ENCODE assay signal across 8 cellular contexts in genomic region chr6:90425161-90425641, GRCh38.
DNase-seq lines count a peak whose midpoint lies in the region; ATAC-seq and TF ChIP-seq lines count a peak whose summit lies in the region.
"Had no signal": no experiment of that assay in that cellular context is flagged by ENCODE, and none has a peak within 500 bp of the region (broad histone marks: within the 10 kb centered on the region; RNA-seq: fewer than 3 reads in every experiment).

No MANE protein-coding gene starts in this region.

- intact Hi-C loops in naive thymus-derived CD4-positive, alpha-beta T cell (cut with micrococcal nuclease): loop anchor here (1.0 to 5.0 kb wide), 8 partner anchors 11 to 48 kb away; no protein-coding TSS in a partner anchor
- intact Hi-C loops in upper lobe of right lung (cut with DNase I): no loop called here

- POLR2A ChIA-PET in naive thymus-derived CD4-positive, alpha-beta T cell (lab: Charles Lee): interaction anchor here (1.0 to 4.8 kb wide), 7 partner anchors 11 to 484 kb away, joined by 3 to 29 read pairs (median 3); no protein-coding TSS in a partner anchor

- in situ Hi-C loops in ACHN (cut with HindIII; ENCODE audit: low pct_ligation_motif_present, low pct_unique_long_range_greater_than_20kb, low sequenced_read_pairs): no loop called here

- CTCF ChIA-PET in naive thymus-derived CD4-positive, alpha-beta T cell (lab: Charles Lee): interaction anchor here (0.6 to 1.5 kb wide), 3 partner anchors 32 to 596 kb away, joined by 3 to 6 read pairs (median 3); partner anchors contain the start of gene CASP8AP2

- peak in 6 of 9 donors; percentile 19 to 47 (median 42) for DNase-seq in naive thymus-derived CD4-positive, alpha-beta T cell
- DNase-seq in upper lobe of right lung (no peak), ACHN (no peak), pons (ENCODE audit: low spot score) (no peak)
- DNase-seq: NCI-H524 had no signal

- H3K27ac Mint-ChIP-seq in naive thymus-derived CD4-positive, alpha-beta T cell: peak overlapping the region; percentile 87 to 97 (median 92)

- peaks cover 0 to 10% of the 10 kb centered on the region in 2 donors for H3K4me1 ChIP-seq in naive thymus-derived CD4-positive, alpha-beta T cell (ENCODE audit: control insufficient read depth in 2 of 2, insufficient read depth in 2 of 2, low read length in 2 of 2)
- no peaks in the 10 kb centered on the region for H3K4me1 ChIP-seq in upper lobe of right lung

- H3K27me3 ChIP-seq in naive thymus-derived CD4-positive, alpha-beta T cell (ENCODE audit: control insufficient read depth in 2 of 2, insufficient read depth in 2 of 2, low read length in 2 of 2): no peaks in the 10 kb centered on the region
- H3K27me3 ChIP-seq in upper lobe of right lung: no peaks in the 10 kb centered on the region

- peaks cover 12 to 25% (median 18%) of the 10 kb centered on the region in 7 donors for H3K4me1 Mint-ChIP-seq in naive thymus-derived CD4-positive, alpha-beta T cell

- peak overlapping the region; percentile 63 to 85 (median 78) for H3K4me3 Mint-ChIP-seq in naive thymus-derived CD4-positive, alpha-beta T cell

- no peak for TF ChIP-seq CTCF in upper lobe of right lung (IDR thresholded peaks at IDR 0.05)

- H3K36me3 Mint-ChIP-seq in naive thymus-derived CD4-positive, alpha-beta T cell: peaks cover 0 to 24% (median 5%) of the 10 kb centered on the region in 5 donors

- H3K27me3 Mint-ChIP-seq in naive thymus-derived CD4-positive, alpha-beta T cell: no peaks in the 10 kb centered on the region

- peaks cover 3 to 15% (median 9%) of the 10 kb centered on the region in 11 donors for H3K9me3 Mint-ChIP-seq in naive thymus-derived CD4-positive, alpha-beta T cell

- peak overlapping the region; percentile 32 for H3K4me3 ChIP-seq in naive thymus-derived CD4-positive, alpha-beta T cell (ENCODE audit: low read length)
- no peak overlapping the region for H3K4me3 ChIP-seq in upper lobe of right lung

- ATAC-seq in GM18873 (IDR thresholded peaks at IDR 0.05; ENCODE audit: low FRiP score, unreplicated experiment): peak; percentile 99
- ATAC-seq in GM21786 (IDR thresholded peaks at IDR 0.05; ENCODE audit: unreplicated experiment): peak; percentile 92
- ATAC-seq in HG03565 (IDR thresholded peaks at IDR 0.05; ENCODE audit: unreplicated experiment): peak; percentile 96
- ATAC-seq in naive thymus-derived CD4-positive, alpha-beta T cell: peak; percentile 86
- ATAC-seq in upper lobe of right lung: no peak

- H3K27ac ChIP-seq in naive thymus-derived CD4-positive, alpha-beta T cell (ENCODE audit: low read depth, low read length): peak overlapping the region; percentile 53
- no peak overlapping the region for H3K27ac ChIP-seq in upper lobe of right lung

- H3K36me3 ChIP-seq in naive thymus-derived CD4-positive, alpha-beta T cell (ENCODE audit: control insufficient read depth in 2 of 3, insufficient read depth in 3 of 3, low read length in 3 of 3): no peaks in the 10 kb centered on the region
- H3K36me3 ChIP-seq in upper lobe of right lung: no peaks in the 10 kb centered on the region

- no peaks in the 10 kb centered on the region for H3K9me3 ChIP-seq in naive thymus-derived CD4-positive, alpha-beta T cell (ENCODE audit: control insufficient read depth in 2 of 3, low read length in 3 of 3)
- peaks cover 10% of the 10 kb centered on the region for H3K9me3 ChIP-seq in upper lobe of right lung

Comparison
In these comparisons a context has a peak if more than half of its experiments do, and no peak if none do; other contexts are left out.
1. DNase-seq: peak in naive thymus-derived CD4-positive, alpha-beta T cell (6 of 9); none in upper lobe of right lung (single experiment), ACHN (single experiment) and pons (single experiment).